Comparison of ENCODE assay signal across 18 cellular contexts in genomic region chr7:19080076-19080475, GRCh38. TPM values are rescaled to one million over a fixed set of nuclear protein-coding genes. Genes with fewer than 3 reads are reported as not detected.
DNase-seq lines count a peak whose midpoint lies in the region; ATAC-seq, FAIRE-seq and TF ChIP-seq lines count a peak whose summit lies in the region.
"Had no signal": no experiment of that assay in that cellular context is flagged by ENCODE, and none has a peak within 500 bp of the region (broad histone marks: within the 10 kb centered on the region; RNA-seq: fewer than 3 reads in every experiment).

No MANE protein-coding gene starts in this region.

- H3K9me3 Mint-ChIP-seq in WTC11, result no peaks in the 10 kb centered on the region
- peaks cover 0 to 14% (median 0%) of the 10 kb centered on the region in 6 donors for H3K9me3 Mint-ChIP-seq in immature natural killer cell

- no peaks in the 10 kb centered on the region for H4K20me1 ChIP-seq in osteoblast (ENCODE audit: insufficient read depth, low read length)

- DNase-seq in LoVo (ENCODE audit: low spot score), result peak; percentile 9
- DNase-seq in WTC11 (ENCODE audit: low spot score), result no peak
- no peak for DNase-seq in osteoblast (ENCODE audit: insufficient read length, low spot score, missing footprints)
- no peak for DNase-seq in immature natural killer cell
- no peak for DNase-seq in omental fat pad (ENCODE audit: low spot score)
- no peak for DNase-seq in GM19239 (ENCODE audit: insufficient read length, low spot score)
- DNase-seq: COR-L47, DMS79, GF-D8, H7, NCI-H1048, NCI-H2107, NCI-H226, NCI-H526 treated with DMSO at 0.1 percent for 48 hours had no signal

- H3K27ac Mint-ChIP-seq in WTC11 (peak overlapping the region; percentile 64), immature natural killer cell (no peak overlapping the region)
- H3K27ac Mint-ChIP-seq: CD14-positive monocyte had no signal

- H3K4me1 ChIP-seq in ES-I3 (ENCODE audit: insufficient read depth, low read length) (peaks cover 30% of the 10 kb centered on the region), osteoblast (ENCODE audit: insufficient read depth, low read length) (peaks cover 7% of the 10 kb centered on the region)

- H3K4me2 ChIP-seq in osteoblast (ENCODE audit: insufficient read depth, low read length), result peak overlapping the region; percentile 12

- H3K27me3 ChIP-seq in osteoblast (ENCODE audit: insufficient read depth, low read length), result no peaks in the 10 kb centered on the region

- peak overlapping the region; percentile 20; the same call in 1 of the 2 replicates for H3K9ac ChIP-seq in ES-I3 (ENCODE audit: low read depth, low read length)

- H3K4me1 Mint-ChIP-seq in WTC11 (peaks cover 18% of the 10 kb centered on the region), immature natural killer cell (no peaks in the 10 kb centered on the region)
- H3K4me1 Mint-ChIP-seq: CD14-positive monocyte had no signal

- H3K36me3 Mint-ChIP-seq in WTC11 (no peaks in the 10 kb centered on the region), immature natural killer cell (no peaks in the 10 kb centered on the region)
- H3K36me3 Mint-ChIP-seq: CD14-positive monocyte had no signal

- H3K4me3 Mint-ChIP-seq in WTC11 (no peak overlapping the region), immature natural killer cell (no peak overlapping the region)
- H3K4me3 Mint-ChIP-seq: CD14-positive monocyte had no signal

- CTCF ChIA-PET in WTC11 (lab: Charles Lee), result no interaction called here

- H2AFZ ChIP-seq in osteoblast (ENCODE audit: low read length), result no peak overlapping the region

- no peaks in the 10 kb centered on the region for H3K9me3 ChIP-seq in ES-I3 (ENCODE audit: control insufficient read depth, insufficient read depth, low read length)
- H3K9me3 ChIP-seq in osteoblast (ENCODE audit: low read depth, low read length), result no peaks in the 10 kb centered on the region

- H3K27ac ChIP-seq in osteoblast (ENCODE audit: low read depth, low read length), result no peak overlapping the region

- POLR2A ChIA-PET in WTC11 (lab: Charles Lee), result no interaction called here

- peak; percentile 90 for ATAC-seq in WTC11
- no peak for ATAC-seq in omental fat pad (ENCODE audit: low FRiP score)
- ATAC-seq in GM21723 (IDR thresholded peaks at IDR 0.05; ENCODE audit: unreplicated experiment), result no peak
- ATAC-seq: Right ventricle myocardium inferior had no signal

- FAIRE-seq in GM19239 (lab: Jason Lieb, UNC), result no peak

- H3K36me3 ChIP-seq in ES-I3 (ENCODE audit: insufficient read depth, low read length) (no peaks in the 10 kb centered on the region), osteoblast (ENCODE audit: insufficient read depth, low read length) (no peaks in the 10 kb centered on the region)

- TF ChIP-seq CTCF in WTC11 (IDR thresholded peaks at IDR 0.05) (no peak), osteoblast (IDR thresholded peaks at IDR 0.05; ENCODE audit: extremely low read depth, low read depth, low read length) (no peak), omental fat pad (IDR thresholded peaks at IDR 0.05) (no peak)

- peaks cover 3% of the 10 kb centered on the region for H3K79me2 ChIP-seq in osteoblast (ENCODE audit: insufficient read depth, low read length)

- H3K27me3 Mint-ChIP-seq in WTC11 (ENCODE audit: low read depth) (no peaks in the 10 kb centered on the region), immature natural killer cell (ENCODE audit: low read depth in 3 of 3) (peaks cover 0 to 6% (median 0%) of the 10 kb centered on the region in 3 donors)

- H3K4me3 ChIP-seq in osteoblast (ENCODE audit: insufficient read depth, low read length), result no peak overlapping the region

TF ChIP-seq in WTC11, 78 proteins besides CTCF, POLR2A, EP300 and RAD21:
- TF ChIP-seq ZNF263 (CRISPR knock-in tag; IDR thresholded peaks at IDR 0.05; ENCODE audit: low read depth) (no peak), ELF4 (CRISPR knock-in tag; IDR thresholded peaks at IDR 0.05; ENCODE audit: low read depth) (no peak), ZNF138 (CRISPR knock-in tag; conservative IDR thresholded peaks at IDR 0.05) (no peak), MXD4 (CRISPR knock-in tag; IDR thresholded peaks at IDR 0.05; ENCODE audit: borderline replicate concordance) (no peak), NR3C1 (CRISPR knock-in tag; conservative IDR thresholded peaks at IDR 0.05; ENCODE audit: low read depth) (no peak), ZNF232 (CRISPR knock-in tag; IDR thresholded peaks at IDR 0.05) (no peak), ESRRA (CRISPR knock-in tag; IDR thresholded peaks at IDR 0.05; ENCODE audit: borderline replicate concordance) (no peak), CREM (CRISPR knock-in tag; IDR thresholded peaks at IDR 0.05) (no peak), SOX15 (CRISPR knock-in tag; IDR thresholded peaks at IDR 0.05) (no peak), HMGXB4 (CRISPR knock-in tag; IDR thresholded peaks at IDR 0.05) (no peak), TEAD1 (CRISPR knock-in tag; IDR thresholded peaks at IDR 0.05) (no peak), EMX1 (CRISPR knock-in tag; IDR thresholded peaks at IDR 0.05) (no peak), TP53 (CRISPR knock-in tag; IDR thresholded peaks at IDR 0.05) (no peak), GTF2I (CRISPR knock-in tag; conservative IDR thresholded peaks at IDR 0.05) (no peak), RORB (CRISPR knock-in tag; IDR thresholded peaks at IDR 0.05) (no peak), NFYB (CRISPR knock-in tag; conservative IDR thresholded peaks at IDR 0.05; ENCODE audit: low read depth) (no peak)

RNA-seq across cellular contexts. Expression of gene TWIST1, which starts 37.4 kb away (rescaled TPM):
- total RNA-seq in WTC11 (2021) (0.23 to 0.37 TPM in 2 of 3 replicates, not detected in the other), osteoblast (101 and 113 TPM in 2 replicates), omental fat pad (10 to 100 TPM in 2 of 4 donors, 1 to 10 TPM in 2; 5.4 to 14.8 (median 9.9) TPM)
- not detected for polyA plus RNA-seq in immature natural killer cell
- polyA plus RNA-seq: CD14-positive monocyte had no signal
